15 cellular contexts compared by ENCODE assay signal in genomic region chr15:95742256-95742655, GRCh38.
"Had no signal": no experiment of that assay in that cellular context is flagged by ENCODE, and none has a peak within 500 bp of the region (broad histone marks: within the 10 kb centered on the region; RNA-seq: fewer than 3 reads in every experiment).

No MANE protein-coding gene starts in this region.

- H3K4me1 Mint-ChIP-seq: brain had no signal

- H3K36me3 Mint-ChIP-seq: activated CD8-positive, alpha-beta memory T cell treated with anti-CD3 and anti-CD28 coated beads, Interleukin-2, amount 10 ng/mL, durations not matched to agents 7 days and 5 days; brain; type B pancreatic cell had no signal

- DNase-seq: activated CD4-positive, alpha-beta T cell treated with anti-CD3 and anti-CD28 coated beads, Interleukin-2, amount 50 U/mL, for 4 hours; activated CD4-positive, CD25-positive, alpha-beta regulatory T cell treated with anti-CD3 and anti-CD28 coated beads, Interleukin-2, amount 50 U/mL, for 72 hours; activated CD8-positive, alpha-beta memory T cell treated with anti-CD3 and anti-CD28 coated beads, Interleukin-2, amount 10 ng/mL, durations not matched to agents 7 days and 5 days; activated naive CD4-positive, alpha-beta T cell treated with anti-CD3 and anti-CD28 coated beads, Interleukin-2, amount 50 U/mL, for 16 hours; activated T-cell treated with anti-CD3 and anti-CD28 coated beads, Interleukin-2, amount 50 U/mL, for 1 hour; cortex of kidney; effector CD8-positive, alpha-beta T cell; SW 1271; T-helper 9 cell had no signal

- H3K4me1 ChIP-seq: suprapubic skin had no signal

- H3K27me3 ChIP-seq: ovary, suprapubic skin had no signal

- ATAC-seq: activated CD8-positive, alpha-beta memory T cell treated with anti-CD3 and anti-CD28 coated beads, Interleukin-2, amount 10 ng/mL, durations not matched to agents 7 days and 5 days; sciatic nerve had no signal

- H3K36me3 ChIP-seq: ovary, suprapubic skin had no signal

- H3K9me3 ChIP-seq: ovary, suprapubic skin had no signal

- H3K27ac ChIP-seq: ovary, suprapubic skin had no signal

- H3K27ac Mint-ChIP-seq: activated CD8-positive, alpha-beta memory T cell treated with anti-CD3 and anti-CD28 coated beads, Interleukin-2, amount 10 ng/mL, durations not matched to agents 7 days and 5 days; stimulated activated naive CD8-positive, alpha-beta T cell treated with anti-CD3 and anti-CD28 coated beads, Interleukin-15, Interleukin-2, amounts not matched to agents 100 ng/mL and 50 ng/mL, for 24 hours; type B pancreatic cell had no signal

- H3K27me3 Mint-ChIP-seq: activated CD8-positive, alpha-beta memory T cell treated with anti-CD3 and anti-CD28 coated beads, Interleukin-2, amount 10 ng/mL, durations not matched to agents 7 days and 5 days; brain; stimulated activated naive CD8-positive, alpha-beta T cell treated with anti-CD3 and anti-CD28 coated beads, Interleukin-15, Interleukin-2, amounts not matched to agents 100 ng/mL and 50 ng/mL, for 24 hours; type B pancreatic cell had no signal

- H3K4me3 ChIP-seq: ovary, suprapubic skin had no signal

- H3K4me3 Mint-ChIP-seq: activated CD8-positive, alpha-beta memory T cell treated with anti-CD3 and anti-CD28 coated beads, Interleukin-2, amount 10 ng/mL, durations not matched to agents 7 days and 5 days; brain; stimulated activated naive CD8-positive, alpha-beta T cell treated with anti-CD3 and anti-CD28 coated beads, Interleukin-15, Interleukin-2, amounts not matched to agents 100 ng/mL and 50 ng/mL, for 24 hours; type B pancreatic cell had no signal
